Comparison of ENCODE assay signal across 1 cellular context in the genomic region with DNA sequence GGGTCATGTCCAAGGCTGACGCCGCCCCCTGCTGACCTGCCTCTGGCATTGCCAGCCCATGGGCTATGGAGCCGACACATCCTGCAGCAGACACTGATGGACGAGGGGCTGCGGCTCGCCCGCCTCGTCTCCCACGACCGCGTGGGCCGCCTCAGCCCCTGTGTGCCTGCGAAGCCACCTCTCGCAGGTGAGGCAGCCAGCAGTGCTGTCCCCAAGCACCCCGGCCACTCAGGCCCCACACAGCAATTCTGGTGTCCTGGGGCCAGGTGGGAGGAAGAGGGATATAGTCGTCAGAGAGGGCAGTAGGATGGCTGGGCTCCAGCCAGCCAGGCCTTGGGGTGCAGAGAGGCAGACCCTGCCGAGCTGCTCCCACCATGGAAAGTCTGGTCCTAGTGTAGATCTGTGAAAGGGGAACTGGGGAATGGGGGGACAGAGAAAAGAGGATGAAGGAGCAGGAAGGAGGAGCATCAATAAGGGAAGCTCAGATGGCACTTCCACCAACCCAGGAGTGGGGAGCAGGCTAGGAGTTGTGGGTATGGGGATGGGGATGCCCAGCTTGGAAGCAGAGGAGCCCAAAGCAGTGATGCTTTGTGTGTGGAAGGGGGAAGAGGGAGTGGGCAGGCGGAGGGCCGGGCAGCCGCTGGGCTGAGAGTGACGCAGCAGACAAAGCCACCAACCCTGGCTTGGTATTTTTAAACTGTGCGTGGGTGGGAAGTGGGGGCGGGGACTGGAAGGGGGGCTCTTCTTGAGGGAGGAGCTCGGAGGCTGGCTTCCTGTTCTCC.
TF ChIP-seq lines count a peak whose summit lies in the region.

No MANE protein-coding gene starts in this region.

TF ChIP-seq in endothelial cell of umbilical vein, 7 proteins besides CTCF, POLR2A, EP300 and RAD21:
- TF ChIP-seq EZH2 (IDR thresholded peaks at IDR 0.05; ENCODE audit: borderline replicate concordance, low read depth, low read length, severe bottlenecking): no peak
- TF ChIP-seq POLR2AphosphoS5 (IDR thresholded peaks at IDR 0.05; ENCODE audit: insufficient read depth, low read depth, low read length): no peak
- TF ChIP-seq JUN (IDR thresholded peaks at IDR 0.05; ENCODE audit: borderline replicate concordance, insufficient read depth, insufficient read length, low read depth): no peak
- TF ChIP-seq MYC (IDR thresholded peaks at IDR 0.05; ENCODE audit: low read depth, low read length): no peak
- TF ChIP-seq FOS (IDR thresholded peaks at IDR 0.05; ENCODE audit: borderline replicate concordance, insufficient read depth, low read length): no peak
- TF ChIP-seq GATA2 (IDR thresholded peaks at IDR 0.05; ENCODE audit: insufficient read depth, insufficient read length, low read depth, low read length): no peak
- TF ChIP-seq, protein P1, sequence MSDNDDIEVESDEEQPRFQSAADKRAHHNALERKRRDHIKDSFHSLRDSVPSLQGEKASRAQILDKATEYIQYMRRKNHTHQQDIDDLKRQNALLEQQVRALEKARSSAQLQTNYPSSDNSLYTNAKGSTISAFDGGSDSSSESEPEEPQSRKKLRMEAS (IDR thresholded peaks at IDR 0.05; ENCODE audit: insufficient read depth, insufficient read length): no peak
